ENCODE assay signal across 1 cellular context in the genomic region with DNA sequence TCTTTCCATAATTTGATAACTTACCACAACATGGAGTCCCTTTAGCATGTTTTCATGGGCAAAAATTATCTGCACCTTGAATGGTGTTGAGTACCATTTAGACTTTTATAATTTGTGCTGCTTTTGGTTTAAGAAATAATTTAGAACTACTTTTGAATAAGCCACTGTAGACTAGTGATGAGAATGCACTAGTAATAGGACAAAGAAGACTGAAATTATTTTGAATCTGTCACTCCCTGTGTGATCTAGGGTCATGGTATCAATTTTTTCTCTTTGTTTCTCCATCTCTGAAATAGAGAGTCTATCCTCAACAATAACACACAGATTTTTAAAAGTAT.
TF ChIP-seq lines count a peak whose summit lies in the region.

No MANE protein-coding gene starts in this region.

TF ChIP-seq in A549, 52 proteins besides CTCF, POLR2A, EP300 and RAD21 (continued from another document):
- TF ChIP-seq NFE2L2 (conservative IDR thresholded peaks at IDR 0.05; ENCODE audit: low read length) (no peak), PHF8 (IDR thresholded peaks at IDR 0.05; ENCODE audit: borderline replicate concordance, low read depth) (no peak), CEBPB (IDR thresholded peaks at IDR 0.05) (no peak)
